2 cellular contexts compared by ENCODE assay signal in the genomic region with DNA sequence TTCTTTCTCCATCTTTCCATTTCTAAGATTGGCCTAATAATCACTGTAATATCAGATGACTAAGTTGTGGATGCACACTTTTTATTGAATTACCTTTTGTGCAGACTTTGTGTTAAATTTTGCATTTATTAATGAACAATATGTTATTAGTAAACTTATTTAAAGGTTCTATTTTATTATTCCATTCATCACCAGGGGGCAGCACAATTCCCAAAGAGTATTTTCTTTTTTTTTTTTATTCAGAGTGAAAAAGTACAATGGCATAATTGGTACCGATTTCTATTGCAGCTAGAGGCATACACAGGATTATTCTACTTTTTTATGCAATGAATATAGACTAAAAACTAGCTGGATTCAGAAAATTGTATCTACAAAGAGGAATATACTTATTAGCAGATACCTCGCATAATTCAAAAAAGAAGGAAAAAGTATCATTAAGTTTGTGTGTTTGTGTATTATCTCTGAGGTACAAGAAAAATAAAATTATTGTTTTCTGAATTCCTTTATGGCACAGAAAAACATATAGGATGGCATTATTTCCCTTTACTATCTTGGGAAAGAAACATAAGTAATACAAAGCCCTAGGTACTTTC.
TF ChIP-seq lines count a peak whose summit lies in the region.

No MANE protein-coding gene starts in this region.

TF ChIP-seq in SK-N-SH, 30 proteins besides CTCF, POLR2A, EP300 and RAD21 (continued from another document):
- TF ChIP-seq, protein P1, sequence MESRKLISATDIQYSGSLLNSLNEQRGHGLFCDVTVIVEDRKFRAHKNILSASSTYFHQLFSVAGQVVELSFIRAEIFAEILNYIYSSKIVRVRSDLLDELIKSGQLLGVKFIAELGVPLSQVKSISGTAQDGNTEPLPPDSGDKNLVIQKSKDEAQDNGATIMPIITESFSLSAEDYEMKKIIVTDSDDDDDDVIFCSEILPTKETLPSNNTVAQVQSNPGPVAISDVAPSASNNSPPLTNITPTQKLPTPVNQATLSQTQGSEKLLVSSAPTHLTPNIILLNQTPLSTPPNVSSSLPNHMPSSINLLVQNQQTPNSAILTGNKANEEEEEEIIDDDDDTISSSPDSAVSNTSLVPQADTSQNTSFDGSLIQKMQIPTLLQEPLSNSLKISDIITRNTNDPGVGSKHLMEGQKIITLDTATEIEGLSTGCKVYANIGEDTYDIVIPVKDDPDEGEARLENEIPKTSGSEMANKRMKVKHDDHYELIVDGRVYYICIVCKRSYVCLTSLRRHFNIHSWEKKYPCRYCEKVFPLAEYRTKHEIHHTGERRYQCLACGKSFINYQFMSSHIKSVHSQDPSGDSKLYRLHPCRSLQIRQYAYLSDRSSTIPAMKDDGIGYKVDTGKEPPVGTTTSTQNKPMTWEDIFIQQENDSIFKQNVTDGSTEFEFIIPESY (IDR thresholded peaks at IDR 0.05; ENCODE audit: borderline replicate concordance, low read depth) = no peak
- TF ChIP-seq RXRA (IDR thresholded peaks at IDR 0.05; ENCODE audit: borderline replicate concordance, low read depth) = no peak
TF ChIP-seq in SK-N-SH: peak in this region for 1.

TF ChIP-seq in SK-N-SH treated with all-trans-retinoic acid at 6 μM for 48 hours, 23 proteins besides CTCF, POLR2A, EP300 and RAD21 (continued from another document):
- TF ChIP-seq, protein P2, sequence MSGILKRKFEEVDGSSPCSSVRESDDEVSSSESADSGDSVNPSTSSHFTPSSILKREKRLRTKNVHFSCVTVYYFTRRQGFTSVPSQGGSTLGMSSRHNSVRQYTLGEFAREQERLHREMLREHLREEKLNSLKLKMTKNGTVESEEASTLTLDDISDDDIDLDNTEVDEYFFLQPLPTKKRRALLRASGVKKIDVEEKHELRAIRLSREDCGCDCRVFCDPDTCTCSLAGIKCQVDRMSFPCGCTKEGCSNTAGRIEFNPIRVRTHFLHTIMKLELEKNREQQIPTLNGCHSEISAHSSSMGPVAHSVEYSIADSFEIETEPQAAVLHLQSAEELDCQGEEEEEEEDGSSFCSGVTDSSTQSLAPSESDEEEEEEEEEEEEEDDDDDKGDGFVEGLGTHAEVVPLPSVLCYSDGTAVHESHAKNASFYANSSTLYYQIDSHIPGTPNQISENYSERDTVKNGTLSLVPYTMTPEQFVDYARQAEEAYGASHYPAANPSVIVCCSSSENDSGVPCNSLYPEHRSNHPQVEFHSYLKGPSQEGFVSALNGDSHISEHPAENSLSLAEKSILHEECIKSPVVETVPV (CRISPR knock-in tag; IDR thresholded peaks at IDR 0.05) = no peak
- TF ChIP-seq ZFP30 (CRISPR knock-in tag; IDR thresholded peaks at IDR 0.05) (no peak), ZNF8 (CRISPR knock-in tag; IDR thresholded peaks at IDR 0.05) (no peak), ZNF565 (CRISPR knock-in tag; conservative IDR thresholded peaks at IDR 0.05; ENCODE audit: low read depth) (no peak)
TF ChIP-seq in SK-N-SH treated with all-trans-retinoic acid at 6 μM for 48 hours: peak in this region for 0.
